In genomic region chr16:68453816-68454215, GRCh38 we compare ENCODE assay signal across 25 cellular contexts.
"Had no signal": no experiment of that assay in that cellular context is flagged by ENCODE, and none has a peak within 500 bp of the region (broad histone marks: within the 10 kb centered on the region; RNA-seq: fewer than 3 reads in every experiment).

No MANE protein-coding gene starts in this region.

- H3K36me3 ChIP-seq: neural progenitor cell, ovary, right lobe of liver, sigmoid colon, stomach, thoracic aorta, thyroid gland, tibial nerve, upper lobe of left lung, uterus had no signal

- DNase-seq: naive thymus-derived CD4-positive, alpha-beta T cell; occipital lobe; ovary; posterior cingulate gyrus; psoas muscle; right cardiac atrium; right lobe of liver; sigmoid colon; small intestine; stimulated activated CD4-positive, alpha-beta T cell treated with anti-CD3 and anti-CD28 coated beads, Interleukin-15, amount 100 ng/mL, for 24 hours; stimulated activated CD4-positive, alpha-beta T cell treated with anti-CD3 and anti-CD28 coated beads, Interleukin-2, amount 100 ng/mL, for 24 hours; stimulated activated CD4-positive, alpha-beta T cell treated with anti-CD3 and anti-CD28 coated beads, Interleukin-2, amount 100 ng/mL, for 48 hours; stimulated activated CD4-positive, alpha-beta T cell treated with anti-CD3 and anti-CD28 coated beads, Interleukin-4, amount 100 ng/mL, for 24 hours; stimulated activated naive B cell treated with anti-CD40 and anti-IgM and Interleukin-4, amounts not matched to agents 10 μg/mL and 1 μg/mL and 100 μg/mL, for 72 hours; stimulated activated naive CD4-positive, alpha-beta T cell treated with Interleukin-2 at 50 U/mL for 16 hours; stomach; thyroid gland; trophoblast cell; upper lobe of left lung; uterus had no signal

- H3K4me1 ChIP-seq: psoas muscle, right lobe of liver, thyroid gland, uterus had no signal

- ATAC-seq: naive thymus-derived CD4-positive, alpha-beta T cell; psoas muscle; right cardiac atrium; right lobe of liver; stimulated activated effector memory CD8-positive, alpha-beta T cell treated with anti-CD3 and anti-CD28 coated beads, Interleukin-12 subunit alpha, Interleukin-12 subunit beta, amount 100 ng/mL, for 72 hours; stimulated activated naive B cell treated with anti-CD40 and anti-IgM and Interleukin-4, amounts not matched to agents 10 μg/mL and 1 μg/mL and 100 μg/mL, for 72 hours had no signal

- H2AFZ ChIP-seq: neural progenitor cell, parathyroid adenoma had no signal

- H3K9ac ChIP-seq: neural progenitor cell, parathyroid adenoma had no signal

- H3K9me3 ChIP-seq: ovary, psoas muscle, right lobe of liver, sigmoid colon, stomach, thoracic aorta, thyroid gland, tibial nerve, upper lobe of left lung, uterus had no signal

- H3K4me2 ChIP-seq: neural progenitor cell had no signal

- H3K27me3 ChIP-seq: neural progenitor cell, ovary, right lobe of liver, sigmoid colon, stomach, thyroid gland, tibial nerve, upper lobe of left lung, uterus had no signal

- FAIRE-seq: small intestine had no signal

- H3K27ac ChIP-seq: neural progenitor cell, ovary, parathyroid adenoma, psoas muscle, right lobe of liver, sigmoid colon, stomach, thoracic aorta, thyroid gland, tibial nerve, upper lobe of left lung, uterus had no signal

- H3K4me3 ChIP-seq: neural progenitor cell, ovary, psoas muscle, right lobe of liver, sigmoid colon, stomach, thoracic aorta, thyroid gland, tibial nerve, upper lobe of left lung, uterus had no signal
